In the genomic region with DNA sequence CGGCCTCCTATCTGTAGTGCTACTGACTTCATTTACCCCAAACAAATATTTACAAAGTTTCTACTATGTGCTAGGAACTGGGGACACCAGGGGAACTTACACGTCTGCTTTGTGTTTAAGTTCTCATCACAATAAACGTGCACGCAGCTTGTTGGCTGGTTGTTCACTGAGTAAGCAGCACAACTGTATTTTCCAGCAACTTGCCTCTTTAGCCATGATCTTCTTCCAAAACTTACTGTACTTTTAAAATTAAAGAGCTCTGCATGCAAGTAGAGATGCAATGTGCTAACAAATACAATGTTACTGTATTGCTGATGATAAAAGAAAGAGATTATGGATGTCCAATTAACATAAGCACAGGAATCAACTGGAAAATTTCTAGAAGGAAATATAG, we compare ENCODE assay signal across 8 cellular contexts.
DNase-seq lines count a peak whose midpoint lies in the region; ATAC-seq and TF ChIP-seq lines count a peak whose summit lies in the region.

No MANE protein-coding gene starts in this region.

- TF ChIP-seq POLR2A in stomach (IDR thresholded peaks at IDR 0.05): no peak

- CTCF ChIA-PET in activated CD8-positive, alpha-beta T cell treated with anti-CD3 and anti-CD28 coated beads, Interleukin-2, amount 10 ng/mL, durations not matched to agents 7 days and 5 days (lab: Charles Lee): interaction anchor here (0.8 to 11.4 kb wide), 15 partner anchors 10 to 72 kb away, joined by 3 to 100 read pairs (median 7); a partner anchor contains a TSS

- H3K27ac ChIP-seq in HUES6 (ENCODE audit: low read depth, low read length) (peak overlapping the region; percentile 88; the same call in 1 of the 2 replicates), hepatocyte (peak overlapping the region; percentile 84), stomach (peak overlapping the region; percentile 57 to 88 (median 77))

- peaks cover 87% of the 10 kb centered on the region for H3K4me1 Mint-ChIP-seq in activated CD8-positive, alpha-beta T cell treated with anti-CD3 and anti-CD28 coated beads, Interleukin-2, amount 10 ng/mL, durations not matched to agents 7 days and 5 days (ENCODE audit: low read depth)
- peaks cover 71% of the 10 kb centered on the region for H3K4me1 Mint-ChIP-seq in CD14-positive monocyte

- H2AFZ ChIP-seq in hepatocyte: no peak overlapping the region

- DNase-seq in activated CD8-positive, alpha-beta T cell treated with anti-CD3 and anti-CD28 coated beads, Interleukin-2, amount 10 ng/mL, durations not matched to agents 7 days and 5 days: no peak
- DNase-seq in hepatocyte (ENCODE audit: low spot score) (no peak), stomach (no peak), NCI-H1930 (lab: John Stamatoyannopoulos, UW) (no peak), pons (ENCODE audit: low spot score) (no peak), CD14-positive monocyte (ENCODE audit: low spot score) (no peak)

- TF ChIP-seq CTCF in hepatocyte (IDR thresholded peaks at IDR 0.05; ENCODE audit: poor library complexity) (no peak), stomach (IDR thresholded peaks at IDR 0.05) (no peak), CD14-positive monocyte (IDR thresholded peaks at IDR 0.05) (no peak)

- H3K4me3 Mint-ChIP-seq in activated CD8-positive, alpha-beta T cell treated with anti-CD3 and anti-CD28 coated beads, Interleukin-2, amount 10 ng/mL, durations not matched to agents 7 days and 5 days: peak overlapping the region; percentile 66
- peak overlapping the region in 1 of 2 donors; percentile 78 for H3K4me3 Mint-ChIP-seq in CD14-positive monocyte

- H3K9me3 ChIP-seq in HUES6 (ENCODE audit: control insufficient read depth, insufficient read depth, low read depth, low read length) (peaks cover 5% of the 10 kb centered on the region; the same call in 1 of the 2 replicates), hepatocyte (ENCODE audit: low read depth) (no peaks in the 10 kb centered on the region), stomach (no peaks in the 10 kb centered on the region)

- peaks cover 5% of the 10 kb centered on the region for H4K20me1 ChIP-seq in hepatocyte (ENCODE audit: insufficient read depth, poor library complexity, severe bottlenecking)

- ATAC-seq in activated CD8-positive, alpha-beta T cell treated with anti-CD3 and anti-CD28 coated beads, Interleukin-2, amount 10 ng/mL, durations not matched to agents 7 days and 5 days: no peak
- no peak for ATAC-seq in GM19467 (IDR thresholded peaks at IDR 0.05; ENCODE audit: unreplicated experiment)

- POLR2A ChIA-PET in activated CD8-positive, alpha-beta T cell treated with anti-CD3 and anti-CD28 coated beads, Interleukin-2, amount 10 ng/mL, durations not matched to agents 7 days and 5 days (lab: Charles Lee): interaction anchor here (0.6 to 4.9 kb wide), 7 partner anchors 8 to 56 kb away, joined by 3 to 44 read pairs (median 17); no protein-coding TSS in a partner anchor

- H3K9me3 Mint-ChIP-seq in activated CD8-positive, alpha-beta T cell treated with anti-CD3 and anti-CD28 coated beads, Interleukin-2, amount 10 ng/mL, durations not matched to agents 7 days and 5 days (ENCODE audit: insufficient read depth): no peaks in the 10 kb centered on the region
- H3K9me3 Mint-ChIP-seq in CD14-positive monocyte: no peaks in the 10 kb centered on the region

- no peak overlapping the region for H3K9ac ChIP-seq in HUES6 (ENCODE audit: low read length)

- H3K4me1 ChIP-seq in HUES6 (ENCODE audit: control insufficient read depth, insufficient read depth, low read length) (peaks cover 84% of the 10 kb centered on the region), hepatocyte (ENCODE audit: insufficient read depth) (peaks cover 51% of the 10 kb centered on the region), stomach (peaks cover 53 to 85% (median 67%) of the 10 kb centered on the region in 4 donors)

- H3K27ac Mint-ChIP-seq in activated CD8-positive, alpha-beta T cell treated with anti-CD3 and anti-CD28 coated beads, Interleukin-2, amount 10 ng/mL, durations not matched to agents 7 days and 5 days: peak overlapping the region; percentile 91
- H3K27ac Mint-ChIP-seq in CD14-positive monocyte: peak overlapping the region in 3 of 7 donors; percentile 90 to 96 (median 91)

- H3K9me2 ChIP-seq in hepatocyte (replicated peaks; ENCODE audit: insufficient read depth): no peaks in the 10 kb centered on the region

- no peaks in the 10 kb centered on the region for H3K36me3 ChIP-seq in HUES6 (ENCODE audit: control insufficient read depth, insufficient read depth, low read length)
- no peaks in the 10 kb centered on the region for H3K36me3 ChIP-seq in hepatocyte (replicated peaks; ENCODE audit: insufficient read depth, low read depth)
- no peaks in the 10 kb centered on the region for H3K36me3 ChIP-seq in stomach

- H3K27me3 Mint-ChIP-seq in activated CD8-positive, alpha-beta T cell treated with anti-CD3 and anti-CD28 coated beads, Interleukin-2, amount 10 ng/mL, durations not matched to agents 7 days and 5 days (ENCODE audit: low read depth): no peaks in the 10 kb centered on the region
- H3K27me3 Mint-ChIP-seq in CD14-positive monocyte (ENCODE audit: low read depth in 3 of 3): peaks cover 0 to 1% (median 0%) of the 10 kb centered on the region in 3 donors

- peaks cover 25% of the 10 kb centered on the region for H3K36me3 Mint-ChIP-seq in activated CD8-positive, alpha-beta T cell treated with anti-CD3 and anti-CD28 coated beads, Interleukin-2, amount 10 ng/mL, durations not matched to agents 7 days and 5 days (ENCODE audit: low read depth)
- peaks cover 29 to 58% of the 10 kb centered on the region in 2 donors for H3K36me3 Mint-ChIP-seq in CD14-positive monocyte

- H3K4me3 ChIP-seq in HUES6 (ENCODE audit: low read depth, low read length) (no peak overlapping the region), hepatocyte (no peak overlapping the region), stomach (peak overlapping the region in 1 of 4 donors; percentile 5)

- H3K27me3 ChIP-seq in HUES6 (ENCODE audit: control insufficient read depth, insufficient read depth, low read length) (no peaks in the 10 kb centered on the region), hepatocyte (no peaks in the 10 kb centered on the region), stomach (no peaks in the 10 kb centered on the region)

- WGBS in hepatocyte (ENCODE audit: low lambda C conversion rate, missing lambda C conversion rate): 37% methylated on average over 4 of the region's 4 CpGs
- WGBS in stomach, 5 donors: 10 to 36% (median 17%) methylated on average over 4 of the region's 4 CpGs

- TF ChIP-seq EP300 in stomach (IDR thresholded peaks at IDR 0.05): no peak

- intact Hi-C loops in stomach (cut with DNase I; ENCODE audit: low total_unique reads) (no loop called here), CD14-positive monocyte (cut with micrococcal nuclease) (no loop called here)

- H3K79me2 ChIP-seq in hepatocyte: peaks cover 80% of the 10 kb centered on the region

- peak overlapping the region; percentile 56 for H3K4me2 ChIP-seq in hepatocyte
